In the genomic region with DNA sequence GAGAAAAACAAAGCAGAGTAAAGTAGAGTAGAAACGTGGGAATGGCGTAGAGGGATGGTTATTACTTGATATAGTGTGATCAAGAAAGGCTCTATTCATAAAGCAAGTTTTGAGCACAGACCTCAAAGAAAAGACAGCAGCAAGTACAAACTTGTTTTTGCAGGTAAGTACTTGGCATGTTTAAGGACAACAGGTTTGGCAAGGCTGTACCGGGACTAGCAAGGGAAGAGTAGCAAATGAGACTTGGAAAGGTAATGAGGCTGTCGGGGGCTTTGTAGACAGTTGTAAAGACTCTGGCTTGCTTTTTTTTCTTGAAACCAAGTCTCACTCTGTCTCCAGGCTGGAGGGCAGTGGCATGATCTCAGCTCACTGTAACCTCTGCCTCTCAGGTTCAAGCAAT, we compare ENCODE assay signal across 24 cellular contexts. TPM values are rescaled to one million over a fixed set of nuclear protein-coding genes. Genes with fewer than 3 reads are reported as not detected.
DNase-seq lines count a peak whose midpoint lies in the region; ATAC-seq and TF ChIP-seq lines count a peak whose summit lies in the region.
"Had no signal": no experiment of that assay in that cellular context is flagged by ENCODE, and none has a peak within 500 bp of the region (broad histone marks: within the 10 kb centered on the region; RNA-seq: fewer than 3 reads in every experiment).

No MANE protein-coding gene starts in this region.

- no peaks in the 10 kb centered on the region for H3K27me3 ChIP-seq in breast epithelium
- H3K27me3 ChIP-seq: BE2C had no signal

- H3K4me1 Mint-ChIP-seq in MCF 10A (ENCODE audit: insufficient read depth, unreplicated experiment) (peaks cover 14% of the 10 kb centered on the region), endothelial cell (ENCODE audit: unreplicated experiment) (no peaks in the 10 kb centered on the region), glutamatergic neuron (ENCODE audit: low read depth, unreplicated experiment) (peaks cover 7% of the 10 kb centered on the region), type B pancreatic cell (ENCODE audit: unreplicated experiment) (peaks cover 2% of the 10 kb centered on the region)

- TF ChIP-seq CTCF in MCF 10A (IDR thresholded peaks at IDR 0.05; ENCODE audit: unreplicated experiment) (no peak), breast epithelium (IDR thresholded peaks at IDR 0.05) (no peak), endothelial cell (IDR thresholded peaks at IDR 0.05; ENCODE audit: unreplicated experiment) (no peak), glutamatergic neuron (IDR thresholded peaks at IDR 0.05; ENCODE audit: partially characterized antibody, unreplicated experiment) (no peak), type B pancreatic cell (conservative IDR thresholded peaks at IDR 0.05) (no peak)

- H3K27ac Mint-ChIP-seq in MCF 10A (ENCODE audit: low read depth, unreplicated experiment) (no peak overlapping the region), endothelial cell (ENCODE audit: unreplicated experiment) (peak overlapping the region; percentile 2), glutamatergic neuron (ENCODE audit: unreplicated experiment) (peak overlapping the region; percentile 84), type B pancreatic cell (peak overlapping the region; percentile 71)

- CTCF ChIA-PET in MCF 10A (lab: Yijun Ruan, JAX) = interaction anchor here (0.6 to 0.7 kb wide), 2 partner anchors 9 to 76 kb away, joined by 3 read pairs; no protein-coding TSS in a partner anchor

- H3K4me3 Mint-ChIP-seq in MCF 10A (ENCODE audit: unreplicated experiment) = no peak overlapping the region
- no peak overlapping the region for H3K4me3 Mint-ChIP-seq in endothelial cell (ENCODE audit: unreplicated experiment)
- H3K4me3 Mint-ChIP-seq in glutamatergic neuron (ENCODE audit: unreplicated experiment) = no peak overlapping the region
- H3K4me3 Mint-ChIP-seq in type B pancreatic cell = no peak overlapping the region
- H3K4me3 Mint-ChIP-seq: CD14-positive monocyte had no signal

- intact Hi-C loops in MCF 10A (cut with micrococcal nuclease) = no loop called here
- intact Hi-C loops in breast epithelium (cut with DNase I; ENCODE audit: low total_unique reads) = no loop called here

- H3K9me3 ChIP-seq in breast epithelium = no peaks in the 10 kb centered on the region
- H3K9me3 ChIP-seq: BE2C had no signal

- no TSS peak for BruUV-seq in MCF 10A (replicated peaks; lab: Mats Ljungman, UMichigan)

- TF ChIP-seq POLR2A in breast epithelium (IDR thresholded peaks at IDR 0.05) = no peak

- no peaks in the 10 kb centered on the region for H3K9me3 Mint-ChIP-seq in MCF 10A (ENCODE audit: unreplicated experiment)
- no peaks in the 10 kb centered on the region for H3K9me3 Mint-ChIP-seq in endothelial cell (ENCODE audit: unreplicated experiment)
- peaks cover 5% of the 10 kb centered on the region for H3K9me3 Mint-ChIP-seq in glutamatergic neuron (ENCODE audit: unreplicated experiment)
- no peaks in the 10 kb centered on the region for H3K9me3 Mint-ChIP-seq in type B pancreatic cell

- ATAC-seq in HG02852 (IDR thresholded peaks at IDR 0.05; ENCODE audit: unreplicated experiment) (no peak), left lobe of liver (no peak)
- ATAC-seq: HCT116, K562 had no signal

- H3K4me1 ChIP-seq in breast epithelium = no peaks in the 10 kb centered on the region

- H3K27me3 Mint-ChIP-seq in MCF 10A (ENCODE audit: insufficient read depth, unreplicated experiment) = no peaks in the 10 kb centered on the region
- peaks cover 5% of the 10 kb centered on the region for H3K27me3 Mint-ChIP-seq in endothelial cell (ENCODE audit: unreplicated experiment)
- peaks cover 3% of the 10 kb centered on the region for H3K27me3 Mint-ChIP-seq in glutamatergic neuron (ENCODE audit: unreplicated experiment)
- H3K27me3 Mint-ChIP-seq in type B pancreatic cell = no peaks in the 10 kb centered on the region

- H3K36me3 Mint-ChIP-seq in MCF 10A (ENCODE audit: insufficient read depth, unreplicated experiment) (peaks cover 37% of the 10 kb centered on the region), endothelial cell (ENCODE audit: low read depth, unreplicated experiment) (peaks cover 3% of the 10 kb centered on the region), glutamatergic neuron (ENCODE audit: unreplicated experiment) (peaks cover 5% of the 10 kb centered on the region), type B pancreatic cell (peaks cover 25% of the 10 kb centered on the region)

- no peaks in the 10 kb centered on the region for H3K36me3 ChIP-seq in breast epithelium

- no peak overlapping the region for H3K4me3 ChIP-seq in breast epithelium
- H3K4me3 ChIP-seq: K562 had no signal

- POLR2A ChIA-PET in MCF 10A (lab: Yijun Ruan, JAX) = no interaction called here

- DNase-seq in MCF 10A (ENCODE audit: unreplicated experiment) (peak; percentile 41), breast epithelium (ENCODE audit: low spot score in 2 of 2) (no peak), endothelial cell (ENCODE audit: low spot score) (no peak), glutamatergic neuron (no peak), type B pancreatic cell (ENCODE audit: extremely low spot score, unreplicated experiment) (no peak), NCI-H1105 treated with DMSO at 0.1 percent for 48 hours (lab: John Stamatoyannopoulos, UW) (no peak), left lobe of liver (ENCODE audit: low spot score) (no peak)
- DNase-seq: 8988T, ACHN, BE2C, Calu3, DMS153, DND-41, Kasumi-1, NCI-H1417, NCI-H1694, NCI-H2081, NCI-H524, NCI-H748 treated with DMSO at 0.1 percent for 48 hours, Right ventricle myocardium superior had no signal

- H3K27ac ChIP-seq in breast epithelium = no peak overlapping the region

RNA-seq across cellular contexts. Expression of gene NEK1, which starts 40.9 kb away (rescaled TPM):
- 15.5 and 17.2 TPM in 2 replicates for total RNA-seq in MCF 10A (2022)
- total RNA-seq in breast epithelium = 10 to 100 TPM; 14.4 to 18.1 (median 14.7) TPM
- total RNA-seq in endothelial cell (ENCODE audit: unreplicated experiment) = 12.5 TPM
- total RNA-seq in glutamatergic neuron (ENCODE audit: unreplicated experiment) = 23.2 TPM
- total RNA-seq in type B pancreatic cell (ENCODE audit: low replicate concordance) = 7.7 and 17.7 TPM in 2 replicates
- total RNA-seq in left lobe of liver = 5.1 TPM

RNA-seq across cellular contexts. Expression of gene CLCN3, which starts 48.9 kb away (rescaled TPM):
- 56.0 and 67.8 TPM in 2 replicates for total RNA-seq in MCF 10A (2022)
- 10 to 100 TPM; 26.4 to 65.7 (median 32.8) TPM for total RNA-seq in breast epithelium
- total RNA-seq in endothelial cell (ENCODE audit: unreplicated experiment) = 58.0 TPM
- 58.1 TPM for total RNA-seq in glutamatergic neuron (ENCODE audit: unreplicated experiment)
- total RNA-seq in type B pancreatic cell (ENCODE audit: low replicate concordance) = 45.9 and 67.0 TPM in 2 replicates
- total RNA-seq in left lobe of liver = 21.7 TPM
